ENCODE assay signal across 8 cellular contexts in genomic region chr16:2223375-2224182, GRCh38. TPM values are rescaled to one million over a fixed set of nuclear protein-coding genes. Genes with fewer than 3 reads are reported as not detected.
DNase-seq lines count a peak whose midpoint lies in the region; ATAC-seq and TF ChIP-seq lines count a peak whose summit lies in the region.

Gene E4F1, plus strand, starts transcription at chr16:2223591. Its CDS starts 23 bp downstream, at chr16:2223614.

- no peaks in the 10 kb centered on the region for H3K27me3 Mint-ChIP-seq in Calu3 (ENCODE audit: unreplicated experiment)
- H3K27me3 Mint-ChIP-seq in endothelial cell (ENCODE audit: unreplicated experiment), result peaks cover 6% of the 10 kb centered on the region

- no peak within 1 kb of the TSS for H2AFZ ChIP-seq in OCI-LY1 (ENCODE audit: low read length)

- no peaks in the 10 kb centered on the region for H4K20me1 ChIP-seq in OCI-LY1 (ENCODE audit: insufficient read depth, low read length)

- H3K79me2 ChIP-seq in OCI-LY1 (ENCODE audit: insufficient read depth, low read length), result peaks cover 18% of the 10 kb centered on the region

- H3K4me1 ChIP-seq in HUES64 (ENCODE audit: insufficient read depth, low read length), result no peaks in the 10 kb centered on the region
- H3K4me1 ChIP-seq in OCI-LY1 (ENCODE audit: insufficient read depth, low read length, severe bottlenecking), result peaks cover 21% of the 10 kb centered on the region

- intact Hi-C loops in Calu3 (cut with micrococcal nuclease; ENCODE audit: unreplicated experiment), result no loop called here

- H3K9me3 ChIP-seq in HUES64 (ENCODE audit: insufficient read depth, low read depth, low read length) (no peaks in the 10 kb centered on the region), OCI-LY1 (ENCODE audit: low read length) (no peaks in the 10 kb centered on the region)

- H3K9me3 Mint-ChIP-seq in Calu3 (ENCODE audit: low read depth, unreplicated experiment) (no peaks in the 10 kb centered on the region), endothelial cell (ENCODE audit: unreplicated experiment) (no peaks in the 10 kb centered on the region)

- H3K4me3 ChIP-seq in HUES64 (ENCODE audit: low read length) (peak within 1 kb of the TSS; percentile 83), OCI-LY1 (ENCODE audit: low read depth, low read length, poor library complexity, severe bottlenecking) (peak within 1 kb of the TSS; percentile 96)

- H3K9ac ChIP-seq in HUES64 (ENCODE audit: low read depth, low read length), result peak within 1 kb of the TSS; percentile 91
- peak within 1 kb of the TSS; percentile 93 for H3K9ac ChIP-seq in OCI-LY1 (ENCODE audit: low read length)

- H3K9me2 ChIP-seq in OCI-LY1 (ENCODE audit: low read depth, low read length), result no peaks in the 10 kb centered on the region

- peak; percentile 92 for ATAC-seq in GM21447 (IDR thresholded peaks at IDR 0.05; ENCODE audit: unreplicated experiment)

- peaks cover 56% of the 10 kb centered on the region for H3K36me3 Mint-ChIP-seq in Calu3 (ENCODE audit: insufficient read depth, unreplicated experiment)
- H3K36me3 Mint-ChIP-seq in endothelial cell (ENCODE audit: low read depth, unreplicated experiment), result no peaks in the 10 kb centered on the region

- H3F3A ChIP-seq in OCI-LY1 (ENCODE audit: insufficient read depth, low read length), result no peaks in the 10 kb centered on the region

- no peaks in the 10 kb centered on the region for H3K27me3 ChIP-seq in HUES64 (ENCODE audit: insufficient read depth, low read length)
- no peaks in the 10 kb centered on the region for H3K27me3 ChIP-seq in OCI-LY1 (ENCODE audit: insufficient read depth, low read length)

- H3K27ac ChIP-seq in HUES64 (ENCODE audit: low read depth, low read length) (peak within 1 kb of the TSS; percentile 82), OCI-LY1 (ENCODE audit: low read depth, low read length, poor library complexity, severe bottlenecking) (peak within 1 kb of the TSS; percentile 73)

- BruUV-seq in Calu3 (replicated peaks; lab: Mats Ljungman, UMichigan), result TSS peak; percentile 66

- H3K36me3 ChIP-seq in HUES64 (ENCODE audit: insufficient read depth, low read length) (0 out of 2 replicates have a peak, but pooled peaks cover 6% of the 10 kb centered on the region), OCI-LY1 (ENCODE audit: insufficient read depth, low read length) (peaks cover 9% of the 10 kb centered on the region; the same call in 1 of the 2 replicates)

- TF ChIP-seq CTCF in Calu3 (IDR thresholded peaks at IDR 0.05; ENCODE audit: unreplicated experiment), result no peak
- no peak for TF ChIP-seq CTCF in OCI-LY1 (IDR thresholded peaks at IDR 0.05; ENCODE audit: low read length)
- TF ChIP-seq CTCF in endothelial cell (IDR thresholded peaks at IDR 0.05; ENCODE audit: unreplicated experiment), result no peak

- H3K4me3 Mint-ChIP-seq in Calu3 (ENCODE audit: low read depth, unreplicated experiment) (peak within 1 kb of the TSS; percentile 86), endothelial cell (ENCODE audit: unreplicated experiment) (peak within 1 kb of the TSS; percentile 88)

- peak within 1 kb of the TSS; percentile 96 for H3K4me2 ChIP-seq in OCI-LY1 (ENCODE audit: low read length)

- CTCF ChIA-PET in Calu3 (lab: Charles Lee), result no interaction called here

- H3K4me1 Mint-ChIP-seq in Calu3 (ENCODE audit: low read depth, unreplicated experiment), result peaks cover 9% of the 10 kb centered on the region
- H3K4me1 Mint-ChIP-seq in endothelial cell (ENCODE audit: unreplicated experiment), result no peaks in the 10 kb centered on the region

- peak within 1 kb of the TSS; percentile 85 for H3K27ac Mint-ChIP-seq in Calu3 (ENCODE audit: unreplicated experiment)
- H3K27ac Mint-ChIP-seq in endothelial cell (ENCODE audit: unreplicated experiment), result no peak within 1 kb of the TSS

- WGBS in HUES64, result under 1% methylated on average over 83 of the region's 83 CpGs

- DNase-seq in Calu3 (peak; percentile 100), endothelial cell (ENCODE audit: low spot score) (peak; percentile 99), midbrain (lab: John Stamatoyannopoulos, UW) (peak; percentile 98)
- DNase-seq in activated CD8-positive, alpha-beta memory T cell treated with anti-CD3 and anti-CD28 coated beads, Interleukin-2, amount 50 U/mL, for 48 hours, result peak; percentile 99
- peak; percentile 98 to 99 for DNase-seq in stimulated activated CD8-positive, alpha-beta memory T cell treated with anti-CD3 and anti-CD28 coated beads, Interleukin-2, amount 100 ng/mL, for 1 hour (ENCODE audit: low read depth in 2 of 2)

RNA-seq across cellular contexts. Expression of gene E4F1, which starts in this region (rescaled TPM):
- total RNA-seq in Calu3 (2022) (35.4 and 36.5 TPM in 2 replicates), endothelial cell (ENCODE audit: unreplicated experiment) (35.9 TPM)
- polyA plus RNA-seq in HUES64 (2013, experiment 1 of 2), result 17.1 TPM
- 17.0 TPM for polyA plus RNA-seq in HUES64 (2013, experiment 2 of 2)

Comparison
In these comparisons a context has a peak if more than half of its experiments do, and no peak if none do; other contexts are left out.
1. Peak in every context shown above with its lines: DNase-seq, ATAC-seq, H3K4me3 ChIP-seq and H3K27ac ChIP-seq.